9 cellular contexts compared by ENCODE assay signal in genomic region chr19:41377977-41378707, GRCh38. TPM values are rescaled to one million over a fixed set of nuclear protein-coding genes. Genes with fewer than 3 reads are reported as not detected.
A peak's percentile ranks its signal among the peaks of the same experiment; 100 is the strongest.
DNase-seq lines count a peak whose midpoint lies in the region; ATAC-seq and TF ChIP-seq lines count a peak whose summit lies in the region.
"Had no signal": no experiment of that assay in that cellular context is flagged by ENCODE, and none has a peak within 500 bp of the region (broad histone marks: within the 10 kb centered on the region; RNA-seq: fewer than 3 reads in every experiment).

No MANE protein-coding gene starts in this region.

- H3K9me3 ChIP-seq in T-helper 17 cell (ENCODE audit: control insufficient read depth, low read length, poor library complexity, severe bottlenecking) (no peaks in the 10 kb centered on the region), PC-3 (ENCODE audit: low read length) (no peaks in the 10 kb centered on the region)
- H3K9me3 ChIP-seq: colonic mucosa had no signal

- H3K27me3 Mint-ChIP-seq in T-helper 17 cell: no peaks in the 10 kb centered on the region
- no peaks in the 10 kb centered on the region for H3K27me3 Mint-ChIP-seq in naive thymus-derived CD8-positive, alpha-beta T cell

- H3F3A ChIP-seq in PC-3 (ENCODE audit: low read length, unreplicated experiment): no peaks in the 10 kb centered on the region

- no peak overlapping the region for H3K4me2 ChIP-seq in PC-3 (ENCODE audit: low read length)

- no peaks in the 10 kb centered on the region for H4K20me1 ChIP-seq in PC-3 (ENCODE audit: low read length)

- intact Hi-C loops in PC-3 (cut with micrococcal nuclease): no loop called here
- intact Hi-C loops in left cardiac atrium (cut with DNase I): no loop called here

- peak; percentile 44 for TF ChIP-seq CTCF in GM10266 (IDR thresholded peaks at IDR 0.05; ENCODE audit: control insufficient read depth, insufficient read depth, low read depth, missing control alignments)
- TF ChIP-seq CTCF in PC-3 (conservative IDR thresholded peaks at IDR 0.05; ENCODE audit: low read depth, low read length): no peak

- ATAC-seq in GM21619 (IDR thresholded peaks at IDR 0.05; ENCODE audit: unreplicated experiment): peak; percentile 65
- peak; percentile 53 for ATAC-seq in T-helper 17 cell
- ATAC-seq in naive thymus-derived CD8-positive, alpha-beta T cell: peak; percentile 85 to 93
- ATAC-seq in PC-3: no peak
- ATAC-seq in left cardiac atrium: no peak

- H3K27ac Mint-ChIP-seq in T-helper 17 cell: no peak overlapping the region
- H3K27ac Mint-ChIP-seq in naive thymus-derived CD8-positive, alpha-beta T cell: peak overlapping the region in 9 of 10 donors; percentile 9 to 86 (median 78)

- peaks cover 11% of the 10 kb centered on the region for H3K4me1 Mint-ChIP-seq in T-helper 17 cell
- peaks cover 16 to 28% (median 25%) of the 10 kb centered on the region in 4 donors for H3K4me1 Mint-ChIP-seq in naive thymus-derived CD8-positive, alpha-beta T cell

- H2AFZ ChIP-seq in PC-3 (ENCODE audit: low read length): no peak overlapping the region

- H3K9me2 ChIP-seq in PC-3 (replicated peaks; ENCODE audit: low read length): no peaks in the 10 kb centered on the region

- no peak overlapping the region for H3K4me3 Mint-ChIP-seq in T-helper 17 cell
- H3K4me3 Mint-ChIP-seq in naive thymus-derived CD8-positive, alpha-beta T cell: peak overlapping the region in 9 of 10 donors; percentile 3 to 90 (median 15)

- H3K9ac ChIP-seq in PC-3 (ENCODE audit: low read length): no peak overlapping the region

- no peaks in the 10 kb centered on the region for H3K79me2 ChIP-seq in PC-3 (ENCODE audit: low read length)

- H3K27ac ChIP-seq in PC-3 (ENCODE audit: low read length): no peak overlapping the region
- H3K27ac ChIP-seq: colonic mucosa had no signal

- H3K36me3 ChIP-seq in PC-3 (ENCODE audit: low read depth, low read length): no peaks in the 10 kb centered on the region
- H3K36me3 ChIP-seq: colonic mucosa had no signal

- DNase-seq in GM10266 (ENCODE audit: extremely low spot score): peak; percentile 69
- no peak for DNase-seq in T-helper 17 cell
- DNase-seq in naive thymus-derived CD8-positive, alpha-beta T cell: peak in 8 of 10 donors; percentile 32 to 71 (median 53)
- DNase-seq in epidermal melanocyte (ENCODE audit: insufficient read length, low spot score): no peak
- DNase-seq in PC-3: no peak
- no peak for DNase-seq in dermis blood vessel endothelial cell
- DNase-seq in left cardiac atrium: no peak
- DNase-seq: colonic mucosa had no signal

- no peaks in the 10 kb centered on the region for H3K27me3 ChIP-seq in PC-3 (ENCODE audit: low read length)
- H3K27me3 ChIP-seq: colonic mucosa had no signal

- H3K4me3 ChIP-seq in PC-3 (ENCODE audit: low read length): no peak overlapping the region
- H3K4me3 ChIP-seq: colonic mucosa had no signal

- POLR2A ChIA-PET in naive thymus-derived CD8-positive, alpha-beta T cell (lab: Charles Lee): interaction anchor here (0.7 to 3.6 kb wide), 7 partner anchors 10 to 568 kb away, joined by 3 to 11 read pairs (median 4); no protein-coding TSS in a partner anchor
- POLR2A ChIA-PET in PC-3 (lab: Charles Lee; ENCODE audit: unreplicated experiment): no interaction called here

- H3K9me3 Mint-ChIP-seq in naive thymus-derived CD8-positive, alpha-beta T cell: no peaks in the 10 kb centered on the region

- no peaks in the 10 kb centered on the region for H3K4me1 ChIP-seq in PC-3 (ENCODE audit: insufficient read depth, low read length)
- H3K4me1 ChIP-seq: colonic mucosa had no signal

- H3K36me3 Mint-ChIP-seq in T-helper 17 cell (ENCODE audit: low read depth): no peaks in the 10 kb centered on the region
- H3K36me3 Mint-ChIP-seq in naive thymus-derived CD8-positive, alpha-beta T cell: peaks cover 0 to 5% (median 0%) of the 10 kb centered on the region in 3 donors

- CTCF ChIA-PET in PC-3 (lab: Charles Lee): no interaction called here

- no TSS peak for BruUV-seq in PC-3 (replicated peaks; lab: Mats Ljungman, UMichigan)

RNA-seq across cellular contexts. Expression of gene TMEM91, which starts 1.8 kb away (rescaled TPM):
- total RNA-seq in T-helper 17 cell: 10 to 100 TPM in 1 of 2 donors, 1 to 10 TPM in 1; 6.9 to 35.0 TPM
- 1 to 10 TPM; 9.9 TPM for total RNA-seq in naive thymus-derived CD8-positive, alpha-beta T cell
- 1 to 10 TPM; 3.6 to 8.3 (median 5.0) TPM for polyA plus RNA-seq in naive thymus-derived CD8-positive, alpha-beta T cell
- total RNA-seq in PC-3 (2014; rRNA removed): 2.4 and 3.6 TPM in 2 replicates
- 4.7 and 9.2 TPM in 2 replicates for total RNA-seq in dermis blood vessel endothelial cell
- 1 to 10 TPM; 6.3 to 6.8 TPM for total RNA-seq in left cardiac atrium

RNA-seq across cellular contexts. Expression of gene B9D2, which starts 14.2 kb away (rescaled TPM):
- total RNA-seq in T-helper 17 cell: 10 to 100 TPM; 37.1 to 41.4 TPM
- 10 to 100 TPM; 15.0 to 17.3 TPM for total RNA-seq in naive thymus-derived CD8-positive, alpha-beta T cell
- 10 to 100 TPM; 12.6 to 20.9 (median 19.8) TPM for polyA plus RNA-seq in naive thymus-derived CD8-positive, alpha-beta T cell
- 3.8 and 4.4 TPM in 2 replicates for total RNA-seq in PC-3 (2014; rRNA removed)
- total RNA-seq in dermis blood vessel endothelial cell: 6.8 and 7.9 TPM in 2 replicates
- total RNA-seq in left cardiac atrium: 1 to 10 TPM; 3.5 to 4.1 TPM

RNA-seq across cellular contexts. Expression of gene EXOSC5, which starts 19.0 kb away (rescaled TPM):
- 10 to 100 TPM; 12.0 to 13.0 TPM for total RNA-seq in T-helper 17 cell
- 10 to 100 TPM; 18.3 to 22.9 TPM for total RNA-seq in naive thymus-derived CD8-positive, alpha-beta T cell
- polyA plus RNA-seq in naive thymus-derived CD8-positive, alpha-beta T cell: 10 to 100 TPM; 69.0 to 88.0 (median 84.8) TPM
- 40.8 and 41.5 TPM in 2 replicates for total RNA-seq in PC-3 (2014; rRNA removed)
- 8.8 and 11.9 TPM in 2 replicates for total RNA-seq in dermis blood vessel endothelial cell
- total RNA-seq in left cardiac atrium: 10 to 100 TPM in 1 of 2 donors, 1 to 10 TPM in 1; 8.1 to 13.4 TPM

RNA-seq across cellular contexts. Expression of gene BCKDHA, which starts 19.5 kb away (rescaled TPM):
- total RNA-seq in T-helper 17 cell (10 to 100 TPM; 13.2 to 14.7 TPM), PC-3 (2014; rRNA removed) (49.2 and 53.1 TPM in 2 replicates), dermis blood vessel endothelial cell (36.9 and 69.8 TPM in 2 replicates), left cardiac atrium (10 to 100 TPM; 24.0 to 31.4 TPM)
- 10 to 100 TPM; 15.9 to 18.7 TPM for total RNA-seq in naive thymus-derived CD8-positive, alpha-beta T cell
- polyA plus RNA-seq in naive thymus-derived CD8-positive, alpha-beta T cell: 10 to 100 TPM; 51.8 to 67.3 (median 53.8) TPM

RNA-seq across cellular contexts. Expression of gene TGFB1, which starts 24.4 kb away (rescaled TPM):
- 100 to 1,000 TPM; 408 to 431 TPM for total RNA-seq in T-helper 17 cell
- total RNA-seq in naive thymus-derived CD8-positive, alpha-beta T cell: 10 to 100 TPM; 83.6 to 85.6 TPM
- polyA plus RNA-seq in naive thymus-derived CD8-positive, alpha-beta T cell: 10 to 100 TPM; 30.5 to 45.4 (median 34.5) TPM
- 16.4 and 23.4 TPM in 2 replicates for total RNA-seq in PC-3 (2014; rRNA removed)
- 19.4 and 74.5 TPM in 2 replicates for total RNA-seq in dermis blood vessel endothelial cell
- total RNA-seq in left cardiac atrium: 10 to 100 TPM; 29.3 to 31.5 TPM

Comparison
In these comparisons a context has a peak if more than half of its experiments do, and no peak if none do; other contexts are left out.
1. DNase-seq: peak in GM10266 (single experiment) and naive thymus-derived CD8-positive, alpha-beta T cell (8 of 10); none in T-helper 17 cell (0 of 3), epidermal melanocyte (single experiment), PC-3 (single experiment), dermis blood vessel endothelial cell (single experiment) and left cardiac atrium (single experiment).
2. ATAC-seq: peak in GM21619 (single experiment), T-helper 17 cell (single experiment) and naive thymus-derived CD8-positive, alpha-beta T cell (2 of 2); none in PC-3 (single experiment) and left cardiac atrium (0 of 2).